20 cellular contexts compared by ENCODE assay signal in the genomic region with DNA sequence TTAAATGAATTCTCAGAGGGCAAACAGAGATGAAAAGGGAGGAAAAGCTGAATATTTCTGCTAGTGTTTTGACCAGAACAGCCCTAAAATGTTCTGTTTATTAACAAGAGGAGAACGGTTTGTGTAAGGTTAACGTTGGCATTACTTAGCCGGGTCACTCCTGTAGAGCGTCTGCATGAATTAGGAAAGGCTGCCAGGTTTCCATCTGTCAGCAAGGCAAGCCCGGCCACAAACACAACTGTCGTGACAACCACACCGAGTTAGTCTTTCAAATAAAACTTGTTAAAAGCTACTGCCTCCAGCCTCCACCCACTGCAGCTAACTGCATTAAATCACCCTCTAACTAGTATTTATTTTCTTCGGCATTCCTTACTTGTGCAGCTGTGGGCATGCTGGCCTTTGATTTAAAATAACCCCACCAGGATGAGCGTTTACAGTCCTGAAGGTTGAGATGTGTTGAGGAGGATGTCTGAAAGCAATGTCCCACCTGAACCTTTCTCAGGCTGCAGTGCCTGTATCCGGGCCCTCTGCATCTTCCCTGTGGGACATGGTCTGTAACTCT.
A peak's percentile ranks its signal among the peaks of the same experiment; 100 is the strongest.
DNase-seq lines count a peak whose midpoint lies in the region; ATAC-seq and TF ChIP-seq lines count a peak whose summit lies in the region.
"Had no signal": no experiment of that assay in that cellular context is flagged by ENCODE, and none has a peak within 500 bp of the region (broad histone marks: within the 10 kb centered on the region; RNA-seq: fewer than 3 reads in every experiment).

No MANE protein-coding gene starts in this region.

- H3K9ac ChIP-seq in mesenchymal stem cell (ENCODE audit: low read length) = no peak overlapping the region

- no peak overlapping the region for H3K14ac ChIP-seq in mesenchymal stem cell (ENCODE audit: low read length in 2 of 2)

- H2AFZ ChIP-seq in mesenchymal stem cell (ENCODE audit: low read depth, low read length) = no peak overlapping the region

- H4K8ac ChIP-seq in mesenchymal stem cell (ENCODE audit: low read length) = no peak overlapping the region

- 68% methylated on average over 10 of the region's 10 CpGs for WGBS in mesenchymal stem cell
- 60 to 75% (median 62%) methylated on average over 10 of the region's 10 CpGs for WGBS in spleen, 5 donors

- no peak for ATAC-seq in thoracic aorta (ENCODE audit: insufficient number of reproducible peaks, low FRiP score, low read depth)
- ATAC-seq: HepG2, SK-N-SH treated with all-trans-retinoic acid at 6 μM for 48 hours had no signal

- H2BK5ac ChIP-seq in mesenchymal stem cell (ENCODE audit: low read depth, low read length, poor library complexity, severe bottlenecking) = no peak overlapping the region

- H2BK120ac ChIP-seq in mesenchymal stem cell (ENCODE audit: low read depth, low read length) = no peak overlapping the region

- no peak overlapping the region for H3K4ac ChIP-seq in mesenchymal stem cell (ENCODE audit: low read depth in 1 of 2, low read length in 2 of 2)

- H3K27ac ChIP-seq in coronary artery (no peak overlapping the region), mesenchymal stem cell (ENCODE audit: low read length, poor library complexity, severe bottlenecking) (no peak overlapping the region), thoracic aorta (peak overlapping the region in 1 of 2 donors; percentile 10), spleen (no peak overlapping the region)
- H3K27ac ChIP-seq: 22Rv1, RWPE1, thyroid gland had no signal

- TF ChIP-seq CTCF in coronary artery (IDR thresholded peaks at IDR 0.05) (no peak), thoracic aorta (IDR thresholded peaks at IDR 0.05) (no peak), spleen (IDR thresholded peaks at IDR 0.05 in 8 of 11, conservative IDR thresholded peaks at IDR 0.05 in 3 of 11) (no peak)

- H3K79me1 ChIP-seq in mesenchymal stem cell (replicated peaks; ENCODE audit: low read length, poor library complexity, severe bottlenecking) = no peaks in the 10 kb centered on the region

- H4K91ac ChIP-seq in mesenchymal stem cell (ENCODE audit: low read length) = no peak overlapping the region

- no peak overlapping the region for H3K23ac ChIP-seq in mesenchymal stem cell (ENCODE audit: low read length in 2 of 2)

- intact Hi-C loops in spleen (cut with DNase I; ENCODE audit: low total_unique reads) = no loop called here

- H3K9me3 ChIP-seq in mesenchymal stem cell (ENCODE audit: control insufficient read depth, low read length) = no peaks in the 10 kb centered on the region
- no peaks in the 10 kb centered on the region for H3K9me3 ChIP-seq in thoracic aorta
- no peaks in the 10 kb centered on the region for H3K9me3 ChIP-seq in spleen
- H3K9me3 ChIP-seq: thyroid gland had no signal

- DNase-seq in DMS 273 (lab: John Stamatoyannopoulos, UW; ENCODE audit: unreplicated experiment) (peak; percentile 55), DMS 273 treated with DMSO at 0.1 percent for 48 hours (lab: John Stamatoyannopoulos, UW) (no peak), coronary artery (ENCODE audit: low spot score) (no peak), mesenchymal stem cell (peak; percentile 0), thoracic aorta (ENCODE audit: low spot score) (no peak), spleen (no peak), RPMI8226 (no peak)
- no peak for DNase-seq in activated T-cell treated with anti-CD3 and anti-CD28 coated beads, Interleukin-2, amount 50 U/mL, for 1 hour
- DNase-seq: activated CD8-positive, alpha-beta memory T cell treated with anti-CD3 and anti-CD28 coated beads, Interleukin-2, amount 50 U/mL, for 48 hours; activated effector memory CD4-positive, alpha-beta T cell treated with Interleukin-2 at 50 U/mL for 16 hours; DMS79 treated with DMSO at 0.1 percent for 48 hours; left cardiac atrium; NCI-H524 treated with DMSO at 0.1 percent for 48 hours; stimulated activated CD4-positive, alpha-beta T cell treated with anti-CD3 and anti-CD28 coated beads, Interleukin-2, amount 100 ng/mL, for 48 hours; stimulated activated naive B cell treated with anti-CD40 and anti-IgM and Interleukin-4, amounts not matched to agents 10 μg/mL and 1 μg/mL and 100 μg/mL, for 72 hours; thyroid gland had no signal

- H3K36me3 ChIP-seq in mesenchymal stem cell (ENCODE audit: control insufficient read depth in 1 of 2, insufficient read depth in 2 of 2, low read depth in 1 of 2, low read length in 2 of 2) (no peaks in the 10 kb centered on the region), thoracic aorta (no peaks in the 10 kb centered on the region), spleen (no peaks in the 10 kb centered on the region)
- H3K36me3 ChIP-seq: thyroid gland had no signal

- H3K4me1 ChIP-seq in mesenchymal stem cell (ENCODE audit: control insufficient read depth, insufficient read depth, low read depth, low read length) (no peaks in the 10 kb centered on the region), thoracic aorta (ENCODE audit: control insufficient read depth in 1 of 2, low read depth in 2 of 2) (peaks cover 10 to 31% of the 10 kb centered on the region in 2 donors), spleen (no peaks in the 10 kb centered on the region)
- H3K4me1 ChIP-seq: thyroid gland had no signal

- no peak for TF ChIP-seq POLR2A in spleen (IDR thresholded peaks at IDR 0.05)

- H2BK12ac ChIP-seq in mesenchymal stem cell (ENCODE audit: low read length in 2 of 2) = no peak overlapping the region

- H3K4me3 ChIP-seq in coronary artery (peak overlapping the region; percentile 19), mesenchymal stem cell (ENCODE audit: insufficient read depth in 1 of 2, low read depth in 1 of 2, low read length in 2 of 2) (no peak overlapping the region), thoracic aorta (peak overlapping the region; percentile 33), spleen (no peak overlapping the region)
- H3K4me3 ChIP-seq: thyroid gland had no signal

- H3K18ac ChIP-seq in mesenchymal stem cell (ENCODE audit: low read depth in 1 of 2, low read length in 2 of 2) = no peak overlapping the region

- H2AK5ac ChIP-seq in mesenchymal stem cell (ENCODE audit: low read length, severe bottlenecking) = no peak overlapping the region

- no peak overlapping the region for H3K4me2 ChIP-seq in mesenchymal stem cell (ENCODE audit: low read length, poor library complexity, severe bottlenecking)

- H3K27me3 ChIP-seq in mesenchymal stem cell (ENCODE audit: control insufficient read depth in 1 of 2, insufficient read depth in 1 of 2, low read length in 2 of 2) (no peaks in the 10 kb centered on the region), thoracic aorta (replicated peaks; ENCODE audit: insufficient read depth) (no peaks in the 10 kb centered on the region), spleen (replicated peaks in 1 of 7) (no peaks in the 10 kb centered on the region)
- H3K27me3 ChIP-seq: thyroid gland had no signal

- no peak overlapping the region for H2BK15ac ChIP-seq in mesenchymal stem cell (ENCODE audit: low read depth, poor library complexity, severe bottlenecking)

Comparison
In these comparisons a context has a peak if more than half of its experiments do, and no peak if none do; other contexts are left out.
1. DNase-seq: peak in DMS 273 (single experiment) and mesenchymal stem cell (single experiment); none in DMS 273 treated with DMSO at 0.1 percent for 48 hours (single experiment), coronary artery (single experiment), thoracic aorta (single experiment), spleen (single experiment), RPMI8226 (single experiment) and activated T-cell treated with anti-CD3 and anti-CD28 coated beads, Interleukin-2, amount 50 U/mL, for 1 hour (single experiment).
2. H3K4me3 ChIP-seq: peak in coronary artery (single experiment) and thoracic aorta (single experiment); none in mesenchymal stem cell (0 of 2) and spleen (0 of 8).